In the genomic region with DNA sequence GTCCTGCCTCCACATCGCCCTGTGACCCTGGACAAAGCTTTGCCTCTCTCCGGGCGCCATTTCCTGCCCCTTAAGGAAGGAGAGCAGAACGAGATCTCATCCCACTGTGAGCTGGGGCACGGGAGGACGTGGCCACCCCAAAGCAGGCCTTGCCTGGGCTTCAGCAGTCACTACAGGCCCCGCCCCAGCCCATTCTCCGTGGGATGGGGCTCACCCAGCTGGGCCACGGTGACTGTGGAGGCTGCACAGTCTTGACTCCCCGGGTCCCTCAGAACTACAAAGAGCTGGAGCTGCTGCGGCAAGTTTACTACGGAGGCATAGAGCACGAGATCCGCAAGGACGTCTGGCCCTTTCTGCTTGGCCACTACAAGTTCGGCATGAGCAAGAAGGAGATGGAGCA, we compare ENCODE assay signal across 24 cellular contexts. TPM values are rescaled to one million over a fixed set of nuclear protein-coding genes. Genes with fewer than 3 reads are reported as not detected.
DNase-seq lines count a peak whose midpoint lies in the region; FAIRE-seq and TF ChIP-seq lines count a peak whose summit lies in the region.
"Had no signal": no experiment of that assay in that cellular context is flagged by ENCODE, and none has a peak within 500 bp of the region (broad histone marks: within the 10 kb centered on the region; RNA-seq: fewer than 3 reads in every experiment).

No MANE protein-coding gene starts in this region.

- H3K9me3 ChIP-seq in osteoblast (ENCODE audit: low read depth, low read length) (no peaks in the 10 kb centered on the region), kidney (ENCODE audit: control insufficient read depth in 1 of 2, low read length in 2 of 2) (no peaks in the 10 kb centered on the region)
- H3K9me3 ChIP-seq: BE2C, BLaER1, Caco-2 had no signal

- intact Hi-C loops in activated CD4-positive, alpha-beta T cell treated with anti-CD3 and anti-CD28 coated beads, Interleukin-2, amount 10 ng/mL, durations not matched to agents 24 days and 14 days (cut with micrococcal nuclease): no loop called here
- intact Hi-C loops in kidney (cut with DNase I): no loop called here

- no peak overlapping the region for H3K4me2 ChIP-seq in osteoblast (ENCODE audit: insufficient read depth, low read length)
- H3K4me2 ChIP-seq: BLaER1 had no signal

- TF ChIP-seq CTCF in neural crest cell (conservative IDR thresholded peaks at IDR 0.05) (no peak), osteoblast (IDR thresholded peaks at IDR 0.05; ENCODE audit: extremely low read depth, low read depth, low read length) (no peak), kidney (IDR thresholded peaks at IDR 0.05; ENCODE audit: borderline replicate concordance, extremely low read depth, insufficient read depth) (no peak)

- no peak overlapping the region for H3K4me3 Mint-ChIP-seq in activated CD4-positive, alpha-beta T cell treated with anti-CD3 and anti-CD28 coated beads, Interleukin-2, amount 10 ng/mL, durations not matched to agents 24 days and 14 days
- no peak overlapping the region for H3K4me3 Mint-ChIP-seq in neural crest cell
- H3K4me3 Mint-ChIP-seq: CD14-positive monocyte; CD4-positive, alpha-beta memory T cell; CD4-positive, CD25-positive, alpha-beta regulatory T cell; CD8-positive, alpha-beta memory T cell had no signal

- H3K4me3 ChIP-seq in osteoblast (ENCODE audit: insufficient read depth, low read length): no peak overlapping the region
- no peak overlapping the region for H3K4me3 ChIP-seq in kidney (ENCODE audit: low read length in 2 of 2)
- H3K4me3 ChIP-seq: BLaER1 had no signal

- H3K27ac ChIP-seq in osteoblast (ENCODE audit: low read depth, low read length) (no peak overlapping the region), kidney (ENCODE audit: low read depth in 2 of 2, low read length in 2 of 2) (no peak overlapping the region)
- H3K27ac ChIP-seq: BLaER1 had no signal

- peaks cover 33% of the 10 kb centered on the region for H3K36me3 ChIP-seq in osteoblast (ENCODE audit: insufficient read depth, low read length)
- peaks cover 13 to 19% of the 10 kb centered on the region in 2 donors for H3K36me3 ChIP-seq in kidney (ENCODE audit: control insufficient read depth in 1 of 2, insufficient read depth in 2 of 2, low read length in 2 of 2)
- H3K36me3 ChIP-seq: BE2C had no signal

- no peaks in the 10 kb centered on the region for H4K20me1 ChIP-seq in osteoblast (ENCODE audit: insufficient read depth, low read length)
- H4K20me1 ChIP-seq: BLaER1 had no signal

- H2AFZ ChIP-seq in osteoblast (ENCODE audit: low read length): no peak overlapping the region

- no peak for DNase-seq in activated CD4-positive, alpha-beta T cell treated with anti-CD3 and anti-CD28 coated beads, Interleukin-2, amount 10 ng/mL, durations not matched to agents 24 days and 14 days
- DNase-seq in activated CD4-positive, alpha-beta T cell treated with anti-CD3 and anti-CD28 coated beads, Interleukin-2, amount 50 U/mL, for 1 hour: no peak
- no peak for DNase-seq in neural crest cell (ENCODE audit: low read depth, low spot score)
- DNase-seq in osteoblast (ENCODE audit: insufficient read length, low spot score, missing footprints): peak; percentile 82
- DNase-seq in kidney: no peak
- DNase-seq in COLO829 (ENCODE audit: low spot score): no peak
- DNase-seq: 8988T; ACHN; BE2C; C1 segment of cervical spinal cord; Caco-2; Calu3; CD4-positive, alpha-beta memory T cell; CD4-positive, CD25-positive, alpha-beta regulatory T cell; CD8-positive, alpha-beta memory T cell; DMS79 treated with DMSO at 0.1 percent for 48 hours; GF-D8 had no signal

- H3K9me3 Mint-ChIP-seq in activated CD4-positive, alpha-beta T cell treated with anti-CD3 and anti-CD28 coated beads, Interleukin-2, amount 10 ng/mL, durations not matched to agents 24 days and 14 days: no peaks in the 10 kb centered on the region
- no peaks in the 10 kb centered on the region for H3K9me3 Mint-ChIP-seq in neural crest cell
- H3K9me3 Mint-ChIP-seq: CD14-positive monocyte; CD4-positive, CD25-positive, alpha-beta regulatory T cell; CD8-positive, alpha-beta memory T cell had no signal

- H3K9ac ChIP-seq in kidney (ENCODE audit: low read length in 2 of 2): no peak overlapping the region
- H3K9ac ChIP-seq: BLaER1 had no signal

- H3K36me3 Mint-ChIP-seq in activated CD4-positive, alpha-beta T cell treated with anti-CD3 and anti-CD28 coated beads, Interleukin-2, amount 10 ng/mL, durations not matched to agents 24 days and 14 days (ENCODE audit: low read depth): peaks cover 8% of the 10 kb centered on the region
- H3K36me3 Mint-ChIP-seq in neural crest cell (ENCODE audit: low read depth): no peaks in the 10 kb centered on the region

- H3K4me1 Mint-ChIP-seq in activated CD4-positive, alpha-beta T cell treated with anti-CD3 and anti-CD28 coated beads, Interleukin-2, amount 10 ng/mL, durations not matched to agents 24 days and 14 days: no peaks in the 10 kb centered on the region
- peaks cover 16% of the 10 kb centered on the region for H3K4me1 Mint-ChIP-seq in neural crest cell
- H3K4me1 Mint-ChIP-seq: CD4-positive, alpha-beta memory T cell; CD4-positive, CD25-positive, alpha-beta regulatory T cell; CD8-positive, alpha-beta memory T cell had no signal

- no peak for FAIRE-seq in kidney (lab: Jason Lieb, UNC)
- FAIRE-seq: A204.1, D721Med, G401.6, GM12891, GM19239 had no signal

- peak overlapping the region; percentile 37 for H3K27ac Mint-ChIP-seq in activated CD4-positive, alpha-beta T cell treated with anti-CD3 and anti-CD28 coated beads, Interleukin-2, amount 10 ng/mL, durations not matched to agents 24 days and 14 days
- peak overlapping the region; percentile 19 for H3K27ac Mint-ChIP-seq in neural crest cell (ENCODE audit: unreplicated experiment)
- H3K27ac Mint-ChIP-seq: CD8-positive, alpha-beta memory T cell had no signal

- H3K79me2 ChIP-seq in osteoblast (ENCODE audit: insufficient read depth, low read length): no peaks in the 10 kb centered on the region

- no peaks in the 10 kb centered on the region for H3K27me3 Mint-ChIP-seq in activated CD4-positive, alpha-beta T cell treated with anti-CD3 and anti-CD28 coated beads, Interleukin-2, amount 10 ng/mL, durations not matched to agents 24 days and 14 days
- H3K27me3 Mint-ChIP-seq in neural crest cell (ENCODE audit: low read depth): no peaks in the 10 kb centered on the region
- H3K27me3 Mint-ChIP-seq: CD4-positive, alpha-beta memory T cell; CD4-positive, CD25-positive, alpha-beta regulatory T cell; CD8-positive, alpha-beta memory T cell had no signal

- H3K27me3 ChIP-seq in osteoblast (ENCODE audit: insufficient read depth, low read length): no peaks in the 10 kb centered on the region
- H3K27me3 ChIP-seq: BE2C, BLaER1 had no signal

- H3K4me1 ChIP-seq in osteoblast (ENCODE audit: insufficient read depth, low read length) (no peaks in the 10 kb centered on the region), kidney (ENCODE audit: control insufficient read depth in 1 of 2, insufficient read depth in 1 of 2, low read depth in 1 of 2, low read length in 2 of 2) (peaks cover 0 to 4% of the 10 kb centered on the region in 2 donors)
- H3K4me1 ChIP-seq: BE2C, Caco-2 had no signal

RNA-seq across cellular contexts. Expression of a gene that starts 28.2 kb away (rescaled TPM):
- total RNA-seq in activated CD4-positive, alpha-beta T cell treated with anti-CD3 and anti-CD28 coated beads, Interleukin-2, amount 10 ng/mL, durations not matched to agents 24 days and 14 days: 29.1 and 32.8 TPM in 2 replicates
- total RNA-seq in neural crest cell: 24.7 and 26.9 TPM in 2 replicates
- 12.3 and 14.1 TPM in 2 replicates for total RNA-seq in osteoblast
- 39.8 TPM for total RNA-seq in kidney
- 3.7 TPM for polyA plus RNA-seq in kidney (ENCODE audit: insufficient read depth, low read depth, low replicate concordance)

RNA-seq across cellular contexts. Expression of a gene that starts 35.4 kb away (rescaled TPM):
- 44.4 and 49.7 TPM in 2 replicates for total RNA-seq in activated CD4-positive, alpha-beta T cell treated with anti-CD3 and anti-CD28 coated beads, Interleukin-2, amount 10 ng/mL, durations not matched to agents 24 days and 14 days
- total RNA-seq in neural crest cell (92.1 and 102 TPM in 2 replicates), osteoblast (35.4 and 37.3 TPM in 2 replicates), kidney (58.0 TPM)
- 33.7 TPM for polyA plus RNA-seq in kidney (ENCODE audit: insufficient read depth, low read depth, low replicate concordance)

RNA-seq across cellular contexts. Expression of a gene that starts 36.4 kb away (rescaled TPM):
- total RNA-seq in activated CD4-positive, alpha-beta T cell treated with anti-CD3 and anti-CD28 coated beads, Interleukin-2, amount 10 ng/mL, durations not matched to agents 24 days and 14 days: 97.9 and 99.3 TPM in 2 replicates
- total RNA-seq in neural crest cell (50.2 and 50.5 TPM in 2 replicates), osteoblast (37.7 and 42.0 TPM in 2 replicates), kidney (24.4 TPM)
- 9.1 TPM for polyA plus RNA-seq in kidney (ENCODE audit: insufficient read depth, low read depth, low replicate concordance)
